In the genomic region with DNA sequence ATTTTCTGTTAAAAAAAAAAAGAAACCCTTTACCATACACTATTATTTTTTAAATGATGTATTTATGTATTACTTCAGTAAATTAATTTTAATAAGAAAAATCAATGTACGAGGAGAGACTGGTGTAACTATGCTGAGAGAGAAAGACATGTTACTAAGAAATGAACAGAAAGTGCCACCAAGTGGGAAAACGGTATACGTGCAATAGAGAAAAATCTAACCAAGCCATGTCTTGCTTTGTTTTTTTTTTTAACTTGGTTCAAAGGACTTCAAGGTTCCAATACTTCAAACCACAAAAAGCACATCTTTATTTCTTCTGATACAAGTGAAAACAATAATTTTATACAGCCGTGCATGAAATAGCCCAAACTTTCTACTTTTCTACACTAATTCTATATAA, we compare ENCODE assay signal across 9 cellular contexts. TPM values are rescaled to one million over a fixed set of nuclear protein-coding genes. Genes with fewer than 3 reads are reported as not detected.
DNase-seq lines count a peak whose midpoint lies in the region; ATAC-seq and TF ChIP-seq lines count a peak whose summit lies in the region.
"Had no signal": no experiment of that assay in that cellular context is flagged by ENCODE, and none has a peak within 500 bp of the region (broad histone marks: within the 10 kb centered on the region; RNA-seq: fewer than 3 reads in every experiment).

No MANE protein-coding gene starts in this region.

- CTCF ChIA-PET in MCF 10A (lab: Yijun Ruan, JAX) = interaction anchor here (0.6 kb wide), 1 partner anchor 755 kb away, joined by 8 read pairs; no protein-coding TSS in a partner anchor

- H3K27me3 ChIP-seq in breast epithelium (no peaks in the 10 kb centered on the region), thyroid gland (no peaks in the 10 kb centered on the region)

- POLR2A ChIA-PET in MCF 10A (lab: Yijun Ruan, JAX) = no interaction called here

- no peak overlapping the region for H3K27ac Mint-ChIP-seq in MCF 10A (ENCODE audit: low read depth, unreplicated experiment)

- BruUV-seq in MCF 10A (replicated peaks; lab: Mats Ljungman, UMichigan) = no TSS peak

- DNase-seq in MCF 10A (ENCODE audit: unreplicated experiment) = no peak
- DNase-seq in breast epithelium (ENCODE audit: low spot score in 2 of 2) = no peak
- DNase-seq in OCI-M1 (lab: John Stamatoyannopoulos, UW) = peak; percentile 24
- DNase-seq in fibroblast of pulmonary artery (ENCODE audit: low read depth) = peak; percentile 42
- DNase-seq in thyroid gland = no peak
- DNase-seq in NCI-H146 (lab: John Stamatoyannopoulos, UW) = no peak
- DNase-seq: COR-L47 had no signal

- ATAC-seq in HG03442 (IDR thresholded peaks at IDR 0.05; ENCODE audit: unreplicated experiment) (no peak), GM21576 (IDR thresholded peaks at IDR 0.05; ENCODE audit: unreplicated experiment) (no peak)

- no peaks in the 10 kb centered on the region for H3K27me3 Mint-ChIP-seq in MCF 10A (ENCODE audit: insufficient read depth, unreplicated experiment)

- 43 to 48% methylated on average over 4 of the region's 4 CpGs for WGBS in thyroid gland, 2 donors

- H3K4me3 Mint-ChIP-seq in MCF 10A (ENCODE audit: unreplicated experiment) = no peak overlapping the region

- H3K9me3 ChIP-seq in breast epithelium (no peaks in the 10 kb centered on the region), thyroid gland (no peaks in the 10 kb centered on the region)

- H3K4me1 ChIP-seq in breast epithelium = no peaks in the 10 kb centered on the region
- peaks cover 0 to 3% of the 10 kb centered on the region in 2 donors for H3K4me1 ChIP-seq in thyroid gland

- TF ChIP-seq CTCF in MCF 10A (IDR thresholded peaks at IDR 0.05; ENCODE audit: unreplicated experiment) (peak; percentile 34), breast epithelium (IDR thresholded peaks at IDR 0.05) (no peak), fibroblast of pulmonary artery (IDR thresholded peaks at IDR 0.05; ENCODE audit: low read length, missing control alignments) (peak; percentile 26), thyroid gland (IDR thresholded peaks at IDR 0.05) (peak in 4 of 6 experiments; percentile 8 to 57 (median 48))

- no peaks in the 10 kb centered on the region for H3K36me3 ChIP-seq in breast epithelium
- H3K36me3 ChIP-seq in thyroid gland = no peaks in the 10 kb centered on the region

- H3K27ac ChIP-seq in breast epithelium = no peak overlapping the region
- H3K27ac ChIP-seq in thyroid gland = no peak overlapping the region

- H3K4me3 ChIP-seq in breast epithelium (no peak overlapping the region), fibroblast of pulmonary artery (replicated peaks; ENCODE audit: low read depth, low read length) (no peak overlapping the region), thyroid gland (replicated peaks in 1 of 3) (no peak overlapping the region)

- no peak for TF ChIP-seq POLR2A in breast epithelium (IDR thresholded peaks at IDR 0.05)
- no peak for TF ChIP-seq POLR2A in thyroid gland (IDR thresholded peaks at IDR 0.05)

- H3K4me1 Mint-ChIP-seq in MCF 10A (ENCODE audit: insufficient read depth, unreplicated experiment) = peaks cover 13% of the 10 kb centered on the region

- intact Hi-C loops in MCF 10A (cut with micrococcal nuclease) (loop anchor here (2.0 kb wide), 1 partner anchor 434 kb away; no protein-coding TSS in a partner anchor), breast epithelium (cut with DNase I; ENCODE audit: low total_unique reads) (no loop called here), thyroid gland (cut with DNase I) (loop anchor here (5.0 kb wide), 1 partner anchor 438 kb away; no protein-coding TSS in a partner anchor)

- no peaks in the 10 kb centered on the region for H3K9me3 Mint-ChIP-seq in MCF 10A (ENCODE audit: unreplicated experiment)

- peaks cover 9% of the 10 kb centered on the region for H3K36me3 Mint-ChIP-seq in MCF 10A (ENCODE audit: insufficient read depth, unreplicated experiment)

RNA-seq across cellular contexts. Expression of a gene that starts 22.9 kb away (rescaled TPM):
- total RNA-seq in MCF 10A (2022) = 112 and 124 TPM in 2 replicates
- 100 to 1,000 TPM in 1 of 3 donors, 10 to 100 TPM in 2; 72.4 to 104 (median 75.1) TPM for total RNA-seq in breast epithelium
- total RNA-seq in thyroid gland = 100 to 1,000 TPM in 3 of 4 donors, 10 to 100 TPM in 1; 88.4 to 178 (median 136) TPM

Comparison
In these comparisons a context has a peak if more than half of its experiments do, and no peak if none do; other contexts are left out.
1. CTCF ChIP-seq: peak in MCF 10A (single experiment), fibroblast of pulmonary artery (single experiment) and thyroid gland (4 of 6); none in breast epithelium (0 of 3).
2. DNase-seq: peak in OCI-M1 (single experiment) and fibroblast of pulmonary artery (single experiment); none in MCF 10A (single experiment), breast epithelium (0 of 2), thyroid gland (0 of 2) and NCI-H146 (single experiment).